In the genomic region with DNA sequence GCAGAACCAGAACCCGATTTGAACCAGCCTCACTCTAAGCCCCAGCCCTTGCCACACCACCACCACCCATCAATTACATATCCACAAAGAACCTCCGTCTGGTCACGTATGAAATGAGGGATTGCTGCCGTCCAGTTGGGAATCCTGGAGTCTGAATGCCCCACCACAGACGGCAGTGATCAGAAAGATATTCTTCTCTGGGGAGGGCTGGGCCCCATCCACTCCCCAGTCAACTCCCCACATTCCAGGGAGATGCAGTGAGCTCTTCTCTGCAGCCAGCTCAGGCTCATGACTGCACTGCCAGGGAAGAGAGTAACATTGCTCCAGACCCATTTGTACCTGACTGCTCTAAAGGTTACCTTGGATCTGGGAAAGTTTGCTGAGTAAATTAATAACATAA, we compare ENCODE assay signal across 1 cellular context.
TF ChIP-seq lines count a peak whose summit lies in the region.

No MANE protein-coding gene starts in this region.

TF ChIP-seq in A549, 52 proteins besides CTCF, POLR2A, EP300 and RAD21 (continued from another document):
- no peak for TF ChIP-seq ELK1 (IDR thresholded peaks at IDR 0.05; ENCODE audit: low read depth, low read length)
- TF ChIP-seq ZFP36 (IDR thresholded peaks at IDR 0.05; ENCODE audit: borderline replicate concordance, partially characterized antibody), result no peak
- TF ChIP-seq HOXB5 (CRISPR knock-in tag; IDR thresholded peaks at IDR 0.05), result no peak
- TF ChIP-seq CBX8 (IDR thresholded peaks at IDR 0.05), result no peak
- TF ChIP-seq MAZ (IDR thresholded peaks at IDR 0.05; ENCODE audit: borderline replicate concordance, low read depth, low read length), result no peak
- TF ChIP-seq CEBPB (IDR thresholded peaks at IDR 0.05), result no peak
- no peak for TF ChIP-seq FOSB (CRISPR knock-in tag; IDR thresholded peaks at IDR 0.05)
TF ChIP-seq in A549: peak in this region for 0.
